Comparison of ENCODE assay signal across 9 cellular contexts in genomic region chr1:113074237-113074636, GRCh38. TPM values are rescaled to one million over a fixed set of nuclear protein-coding genes. Genes with fewer than 3 reads are reported as not detected.
A peak's percentile ranks its signal among the peaks of the same experiment; 100 is the strongest.
DNase-seq lines count a peak whose midpoint lies in the region; ATAC-seq, FAIRE-seq and TF ChIP-seq lines count a peak whose summit lies in the region.
"Had no signal": no experiment of that assay in that cellular context is flagged by ENCODE, and none has a peak within 500 bp of the region (broad histone marks: within the 10 kb centered on the region; RNA-seq: fewer than 3 reads in every experiment).

No MANE protein-coding gene starts in this region.

- no peak overlapping the region for H2AK5ac ChIP-seq in neuronal stem cell (ENCODE audit: low read depth, low read length)

- H3K4ac ChIP-seq in neuronal stem cell (ENCODE audit: low read length): no peak overlapping the region

- H3K9me3 Mint-ChIP-seq in endodermal cell (no peaks in the 10 kb centered on the region), progenitor cell of endocrine pancreas (ENCODE audit: low read depth) (no peaks in the 10 kb centered on the region)

- H3K14ac ChIP-seq in neuronal stem cell (ENCODE audit: low read length): no peak overlapping the region

- H3K27ac Mint-ChIP-seq in endodermal cell (no peak overlapping the region), progenitor cell of endocrine pancreas (peak overlapping the region; percentile 99)

- H3K27me3 ChIP-seq in endodermal cell (ENCODE audit: control insufficient read depth, insufficient read depth, low read length, poor library complexity, severe bottlenecking) (no peaks in the 10 kb centered on the region), neuronal stem cell (ENCODE audit: control insufficient read depth in 3 of 3, insufficient read depth in 3 of 3, low read depth in 1 of 3, low read length in 3 of 3) (no peaks in the 10 kb centered on the region)

- no peak overlapping the region for H2BK5ac ChIP-seq in neuronal stem cell (ENCODE audit: low read length)

- peaks cover 26% of the 10 kb centered on the region for H3K36me3 Mint-ChIP-seq in endodermal cell (ENCODE audit: low read depth)
- peaks cover 9% of the 10 kb centered on the region for H3K36me3 Mint-ChIP-seq in progenitor cell of endocrine pancreas (ENCODE audit: insufficient read depth)

- H3K4me1 ChIP-seq in endodermal cell (ENCODE audit: control insufficient read depth, insufficient read depth, low read length) (peaks cover 4% of the 10 kb centered on the region), neuronal stem cell (ENCODE audit: control insufficient read depth in 2 of 2, insufficient read depth in 1 of 2, low read depth in 1 of 2, low read length in 2 of 2) (peaks cover 2 to 4% of the 10 kb centered on the region in 2 donors)

- H3K9ac ChIP-seq in endodermal cell (ENCODE audit: extremely low read depth, low read length, poor library complexity, severe bottlenecking) (peak overlapping the region; percentile 84), neuronal stem cell (ENCODE audit: low read depth, low read length, poor library complexity) (no peak overlapping the region)

- no peak overlapping the region for H3K4me2 ChIP-seq in neuronal stem cell (ENCODE audit: insufficient read depth, low read length, poor library complexity, severe bottlenecking)

- H3K9me3 ChIP-seq in endodermal cell (ENCODE audit: control insufficient read depth, low read length): no peaks in the 10 kb centered on the region
- peaks cover 0 to 3% of the 10 kb centered on the region in 2 donors for H3K9me3 ChIP-seq in neuronal stem cell (replicated peaks in 1 of 2; ENCODE audit: control insufficient read depth in 2 of 2, insufficient read depth in 1 of 2, low read depth in 1 of 2, low read length in 2 of 2)

- TF ChIP-seq CTCF in endodermal cell (conservative IDR thresholded peaks at IDR 0.05) (no peak), progenitor cell of endocrine pancreas (IDR thresholded peaks at IDR 0.05; ENCODE audit: unreplicated experiment) (no peak)

- no peak overlapping the region for H4K91ac ChIP-seq in neuronal stem cell (ENCODE audit: low read depth, low read length, poor library complexity)

- WGBS in endodermal cell (ENCODE audit: insufficient coverage in 1 of 2, insufficient read length in 1 of 2), 2 experiments: 77 to 82% methylated on average over 6 of the region's 6 CpGs
- WGBS in neuronal stem cell (ENCODE audit: extremely low coverage in 2 of 2, insufficient read length in 2 of 2, insufficient replicate concordance in 1 of 2), 2 donors: no CpG with 5 or more reads among the region's 6 CpGs

- no peak overlapping the region for H3K18ac ChIP-seq in neuronal stem cell (ENCODE audit: low read length)

- H3K27me3 Mint-ChIP-seq in endodermal cell (ENCODE audit: insufficient read depth) (no peaks in the 10 kb centered on the region), progenitor cell of endocrine pancreas (no peaks in the 10 kb centered on the region)

- no peak overlapping the region for H2AFZ ChIP-seq in neuronal stem cell (ENCODE audit: low read length)

- H2BK12ac ChIP-seq in neuronal stem cell (ENCODE audit: low read length): no peak overlapping the region

- DNase-seq in EL (peak; percentile 20), NCI-H2227 treated with DMSO at 0.1 percent for 48 hours (lab: John Stamatoyannopoulos, UW) (peak; percentile 23), endodermal cell (no peak), progenitor cell of endocrine pancreas (ENCODE audit: low spot score, unreplicated experiment) (no peak), neuronal stem cell (ENCODE audit: low spot score) (no peak), midbrain (lab: John Stamatoyannopoulos, UW) (no peak), urothelium cell line (ENCODE audit: low spot score) (no peak)

- H2BK15ac ChIP-seq in neuronal stem cell (ENCODE audit: low read length): no peak overlapping the region

- ATAC-seq in GM21360 (IDR thresholded peaks at IDR 0.05; ENCODE audit: unreplicated experiment): no peak

- H3K23ac ChIP-seq in neuronal stem cell (ENCODE audit: low read depth, low read length, poor library complexity): no peak overlapping the region

- H3K36me3 ChIP-seq in endodermal cell (ENCODE audit: control insufficient read depth, insufficient read depth, low read length) (peaks cover 25% of the 10 kb centered on the region), neuronal stem cell (replicated peaks in 1 of 2; ENCODE audit: control insufficient read depth in 2 of 2, insufficient read depth in 2 of 2, low read length in 2 of 2) (peaks cover 3 to 30% of the 10 kb centered on the region in 2 donors)

- no peaks in the 10 kb centered on the region for H3K79me1 ChIP-seq in neuronal stem cell (ENCODE audit: low read depth, low read length)

- peaks cover 22% of the 10 kb centered on the region for H3K4me1 Mint-ChIP-seq in endodermal cell
- H3K4me1 Mint-ChIP-seq in progenitor cell of endocrine pancreas (ENCODE audit: low read depth): peaks cover 22% of the 10 kb centered on the region

- H4K8ac ChIP-seq in neuronal stem cell (ENCODE audit: low read depth, low read length): no peak overlapping the region

- H3K27ac ChIP-seq in endodermal cell (ENCODE audit: low read depth, low read length) (no peak overlapping the region), neuronal stem cell (replicated peaks; ENCODE audit: low read length) (no peak overlapping the region)

- H3K4me3 ChIP-seq in endodermal cell (ENCODE audit: low read length) (peak overlapping the region; percentile 99), neuronal stem cell (ENCODE audit: low read length in 2 of 2) (peak overlapping the region in 1 of 2 donors; percentile 68)

- no peak overlapping the region for H2BK120ac ChIP-seq in neuronal stem cell (ENCODE audit: low read depth, low read length)

- peak overlapping the region; percentile 98 for H3K4me3 Mint-ChIP-seq in endodermal cell
- H3K4me3 Mint-ChIP-seq in progenitor cell of endocrine pancreas (ENCODE audit: low read depth): peak overlapping the region; percentile 98

- FAIRE-seq in urothelium cell line (lab: Jason Lieb, UNC): no peak
- FAIRE-seq: colon had no signal

RNA-seq across cellular contexts. Expression of gene LRIG2, which starts 1.2 kb away (rescaled TPM):
- total RNA-seq in endodermal cell: 10 to 100 TPM; 21.2 to 23.0 TPM
- polyA plus RNA-seq in endodermal cell (2013, experiment 1 of 2): 12.9 TPM
- polyA plus RNA-seq in endodermal cell (2013, experiment 2 of 2): 12.8 TPM
- 19.9 and 22.1 TPM in 2 replicates for total RNA-seq in progenitor cell of endocrine pancreas
- polyA plus RNA-seq in neuronal stem cell (2013, experiment 1 of 2): 7.2 TPM
- 7.4 TPM for polyA plus RNA-seq in neuronal stem cell (2013, experiment 2 of 2)

Comparison
In these comparisons a context has a peak if more than half of its experiments do, and no peak if none do; other contexts are left out.
1. DNase-seq: peak in EL (single experiment) and NCI-H2227 treated with DMSO at 0.1 percent for 48 hours (single experiment); none in endodermal cell (single experiment), progenitor cell of endocrine pancreas (single experiment), neuronal stem cell (single experiment), midbrain (single experiment) and urothelium cell line (single experiment).